19 cellular contexts compared by ENCODE assay signal in genomic region chr3:19221081-19221480, GRCh38.
"Had no signal": no experiment of that assay in that cellular context is flagged by ENCODE, and none has a peak within 500 bp of the region (broad histone marks: within the 10 kb centered on the region; RNA-seq: fewer than 3 reads in every experiment).

No MANE protein-coding gene starts in this region.

- DNase-seq: activated B cell treated with CpG ODN at 0.5 μM for 24 hours; activated CD4-positive, alpha-beta memory T cell treated with anti-CD3 and anti-CD28 coated beads for 36 hours; activated CD4-positive, alpha-beta T cell treated with anti-CD3 and anti-CD28 coated beads for 4 hours; activated naive CD4-positive, alpha-beta T cell; activated naive CD8-positive, alpha-beta T cell treated with anti-CD3 and anti-CD28 coated beads for 36 hours; activated T-cell treated with anti-CD3 and anti-CD28 coated beads for 4 hours; amniotic stem cell; caudate nucleus; erythroblast; heart left ventricle; left colon; midbrain; sigmoid colon; stimulated activated naive B cell treated with anti-CD40 and anti-IgM and Interleukin-4, amounts not matched to agents 10 μg/mL and 1 μg/mL and 100 μg/mL, for 72 hours; T-cell had no signal

- ATAC-seq: activated T-helper 17 cell treated with anti-CD3 and anti-CD28 coated beads, Interleukin-2, amount 50 U/mL, for 72 hours; gastroesophageal sphincter; heart left ventricle; left colon; stimulated activated naive B cell treated with anti-CD40 and anti-IgM and Interleukin-4, amounts not matched to agents 10 μg/mL and 1 μg/mL and 100 μg/mL, for 72 hours; T-cell had no signal

- H3K27ac ChIP-seq: gastroesophageal sphincter, heart left ventricle, sigmoid colon, thoracic aorta had no signal

- H3K4me3 ChIP-seq: gastroesophageal sphincter, heart left ventricle, lung, sigmoid colon, thoracic aorta had no signal

- H3K4me1 ChIP-seq: sigmoid colon had no signal

- H3K27me3 ChIP-seq: gastroesophageal sphincter, heart left ventricle, sigmoid colon had no signal

- H3K36me3 ChIP-seq: gastroesophageal sphincter, heart left ventricle, sigmoid colon, thoracic aorta had no signal

- H3K9me3 ChIP-seq: gastroesophageal sphincter, heart left ventricle, sigmoid colon, thoracic aorta had no signal
